In the genomic region with DNA sequence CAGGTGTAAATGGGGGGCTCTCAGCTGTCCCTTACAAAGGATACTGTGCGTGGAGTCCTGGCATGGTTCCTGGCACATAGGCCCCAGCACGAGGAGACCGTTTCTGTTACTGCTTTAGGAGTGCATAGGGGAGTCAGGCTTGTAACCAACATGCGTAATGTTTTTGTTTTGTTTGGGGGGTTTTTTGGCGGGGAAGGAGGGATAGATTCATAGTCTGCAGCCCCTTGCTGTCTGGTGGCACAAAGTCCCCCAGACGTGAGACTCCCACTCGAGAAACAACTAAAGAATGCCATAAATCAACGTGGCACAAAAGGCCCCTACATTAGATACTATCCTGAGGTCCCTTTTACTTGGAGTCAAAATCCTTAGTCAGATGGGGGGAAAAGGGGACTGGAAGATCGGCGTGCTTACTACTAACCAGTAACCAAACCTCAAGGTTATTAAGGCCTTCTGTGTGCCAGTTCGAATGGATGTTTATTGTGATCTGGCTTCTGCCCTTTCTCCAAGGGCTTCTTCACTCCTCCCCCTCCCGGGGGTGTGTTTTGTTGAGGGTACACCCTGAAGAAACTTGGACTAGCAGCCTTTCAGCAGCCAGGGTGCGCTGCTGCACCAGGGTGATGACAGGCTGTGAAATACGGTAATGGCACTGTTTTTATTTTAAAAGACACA, we compare ENCODE assay signal across 8 cellular contexts. TPM values are rescaled to one million over a fixed set of nuclear protein-coding genes. Genes with fewer than 3 reads are reported as not detected.
DNase-seq lines count a peak whose midpoint lies in the region; ATAC-seq and TF ChIP-seq lines count a peak whose summit lies in the region.

No MANE protein-coding gene starts in this region.

- intact Hi-C loops in lower leg skin (cut with DNase I; ENCODE audit: low total_unique reads), result loop anchor here (10.0 kb wide), 1 partner anchor 532 kb away; a partner anchor contains a TSS

- 2% methylated on average over 14 of the region's 14 CpGs for WGBS in lower leg skin, 2 donors

- DNase-seq in ACHN, result peak; percentile 98
- peak; percentile 79 for DNase-seq in NCI-H748 (lab: John Stamatoyannopoulos, UW; ENCODE audit: unreplicated experiment)
- DNase-seq in activated CD4-positive, alpha-beta T cell treated with anti-CD3 and anti-CD28 coated beads, Interleukin-2, amount 50 U/mL, for 24 hours (ENCODE audit: low read depth in 1 of 2, low spot score in 1 of 2), result peak; percentile 59 to 86
- DNase-seq in dermis microvascular lymphatic vessel endothelial cell (ENCODE audit: low read depth in 2 of 2), result peak; percentile 47 to 87
- peak; percentile 82 to 95 for DNase-seq in lower leg skin (ENCODE audit: low spot score in 2 of 2)
- DNase-seq in stimulated activated CD4-positive, alpha-beta T cell treated with anti-CD3 and anti-CD28 coated beads, Interleukin-4, amount 100 ng/mL, for 4 hours, result peak; percentile 76 to 86

- peak in 1 of 3 donors; percentile 65 for TF ChIP-seq CTCF in lower leg skin (IDR thresholded peaks at IDR 0.05)

- no peak for TF ChIP-seq POLR2A in lower leg skin (IDR thresholded peaks at IDR 0.05)

- peak overlapping the region; percentile 83 for H3K4me3 ChIP-seq in lower leg skin (ENCODE audit: low read depth, poor library complexity, severe bottlenecking)

- in situ Hi-C loops in ACHN (cut with HindIII; ENCODE audit: low pct_ligation_motif_present, low pct_unique_long_range_greater_than_20kb, low sequenced_read_pairs), result no loop called here

- ATAC-seq in GM18870 (IDR thresholded peaks at IDR 0.05; ENCODE audit: unreplicated experiment), result peak; percentile 34
- ATAC-seq in HG03520 (IDR thresholded peaks at IDR 0.05; ENCODE audit: unreplicated experiment), result peak; percentile 36

RNA-seq across cellular contexts. Expression of a gene that starts 0.9 kb away (rescaled TPM):
- total RNA-seq in dermis microvascular lymphatic vessel endothelial cell (50.7 and 67.9 TPM in 2 replicates), lower leg skin (100 to 1,000 TPM in 3 of 4 donors, 10 to 100 TPM in 1; 94.7 to 175 (median 137) TPM)

RNA-seq across cellular contexts. Expression of a gene that starts 2.3 kb away (rescaled TPM):
- total RNA-seq in dermis microvascular lymphatic vessel endothelial cell (35.8 and 57.3 TPM in 2 replicates), lower leg skin (10 to 100 TPM; 48.4 to 77.4 (median 72.1) TPM)

RNA-seq across cellular contexts. Expression of a gene that starts 34.6 kb away (rescaled TPM):
- total RNA-seq in dermis microvascular lymphatic vessel endothelial cell (not detected in 2 replicates), lower leg skin (10 to 100 TPM in 1 of 4 donors, 1 to 10 TPM in 1, under 1 TPM in 2; 0.34 to 10.3 (median 1.4) TPM)

RNA-seq across cellular contexts. Expression of a gene that starts 48.2 kb away (rescaled TPM):
- total RNA-seq in dermis microvascular lymphatic vessel endothelial cell, result 4.5 and 7.0 TPM in 2 replicates
- total RNA-seq in lower leg skin, result 1 to 10 TPM; 1.8 to 5.2 (median 3.6) TPM

Comparison
In these comparisons a context has a peak if more than half of its experiments do, and no peak if none do; other contexts are left out.
1. Peak in every context shown above with its lines: DNase-seq, ATAC-seq and H3K4me3 ChIP-seq.